ENCODE assay signal across 10 cellular contexts in the genomic region with DNA sequence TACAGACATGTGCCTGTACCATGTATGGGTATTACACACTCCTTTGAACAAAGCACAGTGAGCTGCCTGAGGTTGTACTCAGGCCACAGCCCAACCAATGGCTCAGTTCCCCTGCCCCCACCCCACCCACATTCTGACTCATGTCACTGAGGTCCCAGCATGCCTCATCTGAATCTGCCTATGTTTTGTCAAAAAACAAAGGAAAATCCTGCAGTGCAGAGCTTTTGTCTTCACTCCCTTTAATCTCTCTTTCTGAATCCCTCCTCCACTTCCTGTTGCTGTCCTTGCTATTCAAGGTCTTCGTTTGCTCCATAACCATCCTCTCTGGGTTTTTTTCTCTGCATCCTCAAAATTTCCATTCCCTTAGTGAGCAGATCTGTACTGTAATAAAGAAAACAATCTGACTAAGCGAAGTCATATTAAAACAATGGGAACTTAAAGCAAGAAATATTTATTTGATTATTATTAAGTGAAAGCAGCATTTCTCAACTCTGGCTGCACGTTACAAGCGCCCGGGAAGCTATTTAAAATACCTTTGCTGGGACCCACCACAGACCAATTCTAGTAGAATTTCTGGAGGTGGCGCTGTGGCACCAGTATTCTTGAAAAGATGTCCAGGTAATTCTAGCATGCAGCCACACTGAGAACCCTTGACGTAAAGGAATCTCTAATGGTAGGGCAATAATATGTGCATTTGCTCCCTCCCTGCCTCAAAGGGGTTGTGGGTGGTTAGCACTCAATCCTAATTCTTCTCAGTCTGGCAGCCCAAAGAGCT. TPM values are rescaled to one million over a fixed set of nuclear protein-coding genes. Genes with fewer than 3 reads are reported as not detected.
DNase-seq lines count a peak whose midpoint lies in the region; ATAC-seq and TF ChIP-seq lines count a peak whose summit lies in the region.
"Had no signal": no experiment of that assay in that cellular context is flagged by ENCODE, and none has a peak within 500 bp of the region (broad histone marks: within the 10 kb centered on the region; RNA-seq: fewer than 3 reads in every experiment).

No MANE protein-coding gene starts in this region.

- H3K27me3 Mint-ChIP-seq in neural crest cell (ENCODE audit: low read depth), result no peaks in the 10 kb centered on the region

- H3K27ac ChIP-seq in upper lobe of left lung, result no peak overlapping the region
- H3K27ac ChIP-seq: A549 had no signal

- peaks cover 0 to 5% (median 0%) of the 10 kb centered on the region in 4 donors for H3K4me1 ChIP-seq in upper lobe of left lung
- H3K4me1 ChIP-seq: A549 had no signal

- no peaks in the 10 kb centered on the region for H3K27me3 ChIP-seq in MG63
- peaks cover 0 to 4% (median 0%) of the 10 kb centered on the region in 4 donors for H3K27me3 ChIP-seq in upper lobe of left lung

- no peak overlapping the region for H3K4me3 ChIP-seq in MG63
- H3K4me3 ChIP-seq in astrocyte of the cerebellum (ENCODE audit: low read depth, low read length), result no peak overlapping the region
- no peak overlapping the region for H3K4me3 ChIP-seq in upper lobe of left lung
- H3K4me3 ChIP-seq: A549 had no signal

- peak overlapping the region; percentile 0 for H3K4me3 Mint-ChIP-seq in neural crest cell

- H3K9me3 ChIP-seq in MG63, result no peaks in the 10 kb centered on the region
- H3K9me3 ChIP-seq in upper lobe of left lung, result no peaks in the 10 kb centered on the region
- H3K9me3 ChIP-seq: A549 had no signal

- DNase-seq in DMS53 (lab: John Stamatoyannopoulos, UW) (peak; percentile 46), DMS53 treated with DMSO at 0.1 percent for 48 hours (lab: John Stamatoyannopoulos, UW; ENCODE audit: unreplicated experiment) (no peak), MG63 (peak; percentile 10), astrocyte of the cerebellum (ENCODE audit: low read depth) (peak; percentile 3), neural crest cell (ENCODE audit: low read depth, low spot score) (peak; percentile 35), NCI-H1436 (lab: John Stamatoyannopoulos, UW) (no peak), upper lobe of left lung (no peak)

- in situ Hi-C loops in astrocyte of the cerebellum (cut with HindIII; ENCODE audit: low sequenced_read_pairs), result no loop called here

- TF ChIP-seq EP300 in upper lobe of left lung (IDR thresholded peaks at IDR 0.05), result no peak

- TF ChIP-seq POLR2A in upper lobe of left lung (IDR thresholded peaks at IDR 0.05), result no peak

- H3K27ac Mint-ChIP-seq in neural crest cell (ENCODE audit: unreplicated experiment), result no peak overlapping the region

- WGBS in upper lobe of left lung, 2 donors, result 36 to 45% methylated on average over 7 of the region's 7 CpGs

- TF ChIP-seq CTCF in astrocyte of the cerebellum (IDR thresholded peaks at IDR 0.05; ENCODE audit: low read depth, low read length, missing control alignments), result peak; percentile 41
- TF ChIP-seq CTCF in neural crest cell (conservative IDR thresholded peaks at IDR 0.05), result peak; percentile 60
- TF ChIP-seq CTCF in upper lobe of left lung (IDR thresholded peaks at IDR 0.05), result no peak

- H3K36me3 Mint-ChIP-seq in neural crest cell (ENCODE audit: low read depth), result no peaks in the 10 kb centered on the region

- no peaks in the 10 kb centered on the region for H3K9me3 Mint-ChIP-seq in neural crest cell

- H3K4me1 Mint-ChIP-seq in neural crest cell, result peaks cover 18% of the 10 kb centered on the region

- H3K36me3 ChIP-seq in MG63 (no peaks in the 10 kb centered on the region), upper lobe of left lung (no peaks in the 10 kb centered on the region)

- ATAC-seq in GM19395 (IDR thresholded peaks at IDR 0.05; ENCODE audit: unreplicated experiment) (no peak), upper lobe of left lung (ENCODE audit: low FRiP score in 2 of 2) (no peak)

RNA-seq across cellular contexts. Expression of gene GUCY2F, which starts 8.8 kb away (rescaled TPM):
- total RNA-seq in MG63 (2014; rRNA removed; shearing (Covaris generic); ENCODE audit: low replicate concordance), result not detected in 2 replicates
- 0.07 TPM in 1 of 2 replicates, not detected in the other for total RNA-seq in neural crest cell
- total RNA-seq in upper lobe of left lung, result under 1 TPM in 1 of 6 donors, not detected in 5; 0.10 TPM
- total RNA-seq: T-helper 1 cell treated with Interleukin-12 subunit alpha and Interleukin-12 subunit beta and Interleukin-4 antibody, amounts not matched to agents 30 ng/mL and 1 ng/mL, for 36 hours had no signal

Comparison
In these comparisons a context has a peak if more than half of its experiments do, and no peak if none do; other contexts are left out.
1. DNase-seq: peak in DMS53 (single experiment), MG63 (single experiment), astrocyte of the cerebellum (single experiment) and neural crest cell (single experiment); none in DMS53 treated with DMSO at 0.1 percent for 48 hours (single experiment), NCI-H1436 (single experiment) and upper lobe of left lung (0 of 2).
2. CTCF ChIP-seq: peak in astrocyte of the cerebellum (single experiment) and neural crest cell (single experiment); none in upper lobe of left lung (0 of 6).